Comparison of ENCODE assay signal across 14 cellular contexts in the genomic region with DNA sequence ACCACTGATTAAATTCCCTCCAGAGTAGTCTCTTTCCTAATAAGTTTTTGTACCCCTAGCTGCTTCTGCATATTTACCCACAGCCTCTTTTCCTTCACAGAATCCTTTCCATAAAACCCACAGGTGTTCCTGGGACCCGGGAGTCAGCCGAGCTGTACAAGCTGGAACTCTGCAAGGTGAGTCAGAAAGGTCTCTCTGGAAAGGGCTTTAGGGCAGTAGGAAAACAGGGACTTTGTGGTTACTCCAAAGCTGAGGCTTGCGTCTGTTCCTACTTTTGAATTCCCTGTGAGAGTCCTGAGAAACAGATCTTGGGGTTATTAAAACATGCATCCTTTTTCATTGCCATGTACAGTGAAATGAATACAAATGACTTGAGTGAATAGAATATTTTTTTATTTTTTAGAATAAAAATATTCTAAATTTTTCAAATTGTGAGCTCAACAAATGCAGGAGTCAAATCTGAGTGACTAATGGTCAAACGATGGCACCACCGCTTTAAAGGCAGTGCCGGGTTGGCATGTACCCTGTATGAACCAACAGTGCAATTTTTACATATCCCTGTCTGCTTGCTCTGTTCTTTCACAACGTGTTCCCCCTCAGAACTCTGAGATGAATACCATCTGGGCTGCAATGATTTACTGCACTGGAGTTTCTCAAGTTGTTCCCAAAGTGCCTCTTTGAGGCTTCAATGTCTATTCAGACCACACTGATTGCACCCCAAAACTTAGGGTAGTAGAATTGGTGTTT.
"Had no signal": no experiment of that assay in that cellular context is flagged by ENCODE, and none has a peak within 500 bp of the region (broad histone marks: within the 10 kb centered on the region; RNA-seq: fewer than 3 reads in every experiment).

No MANE protein-coding gene starts in this region.

- H3K27ac ChIP-seq: colonic mucosa, epithelial cell of prostate had no signal

- H3K36me3 ChIP-seq: colonic mucosa had no signal

- ATAC-seq: T-helper 17 cell had no signal

- H3K27me3 ChIP-seq: colonic mucosa had no signal

- H3K4me1 ChIP-seq: colonic mucosa had no signal

- DNase-seq: activated CD4-positive, alpha-beta T cell treated with anti-CD3 and anti-CD28 coated beads, Interleukin-2, amount 50 U/mL, for 4 hours; activated T-cell treated with anti-CD3 and anti-CD28 coated beads for 4 hours; anterior cingulate cortex; colonic mucosa; endodermal cell; left cardiac atrium; nucleus accumbens; stimulated activated CD4-positive, alpha-beta T cell treated with anti-CD3 and anti-CD28 coated beads, Interleukin-12 subunit alpha, Interleukin-12 subunit beta, amount 100 ng/mL, for 4 hours; stimulated activated CD4-positive, alpha-beta T cell treated with anti-CD3 and anti-CD28 coated beads, Interleukin-1b, Interleukin-23, amount 100 ng/mL, for 48 hours; stimulated activated CD8-positive, alpha-beta memory T cell treated with anti-CD3 and anti-CD28 coated beads, Interleukin-4, amount 100 ng/mL, for 48 hours; stimulated activated naive CD4-positive, alpha-beta T cell; T-helper 17 cell had no signal

- H3K9me3 ChIP-seq: colonic mucosa had no signal

- H3K4me3 ChIP-seq: colonic mucosa, lung had no signal
